ENCODE assay signal across 11 cellular contexts in the genomic region with DNA sequence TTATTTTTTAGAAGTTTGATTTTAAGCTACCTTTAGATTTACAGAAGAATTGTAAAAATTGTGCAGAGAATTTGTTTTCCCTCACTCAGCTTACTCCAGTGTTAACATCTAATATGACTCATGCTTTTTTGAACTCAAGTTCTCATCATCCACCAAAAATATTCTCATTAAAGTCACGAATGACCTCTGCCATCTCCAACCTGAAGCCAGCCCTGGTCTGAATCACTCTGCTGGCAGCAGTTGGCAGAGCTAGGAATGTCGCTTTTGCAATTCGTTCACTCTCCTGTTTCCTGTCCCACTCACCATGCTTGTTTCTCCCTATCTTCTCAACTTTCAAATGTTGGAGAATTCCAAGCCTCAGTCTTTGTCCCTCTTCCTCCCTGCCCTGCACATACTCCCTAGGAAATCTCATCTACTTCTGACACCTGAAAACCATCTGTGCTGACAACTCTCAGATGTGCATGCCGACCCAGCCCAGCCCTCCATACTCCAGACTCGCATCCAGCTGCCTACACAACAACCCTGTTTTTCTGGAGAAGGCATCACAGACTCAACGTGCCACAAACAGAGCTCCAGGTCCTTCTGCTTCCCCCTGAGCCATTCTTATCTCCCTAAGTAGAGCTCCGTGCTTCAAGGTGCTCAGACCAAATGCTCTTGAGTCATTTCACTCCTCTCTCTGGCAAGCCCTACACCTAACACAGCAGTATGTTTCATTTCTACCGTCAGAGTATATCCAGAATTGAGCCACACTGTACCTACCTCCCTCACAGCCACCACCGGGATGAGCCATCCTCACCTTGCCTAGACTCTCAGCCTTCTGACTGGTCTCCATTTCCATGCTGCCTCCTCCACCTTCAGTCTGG. TPM values are rescaled to one million over a fixed set of nuclear protein-coding genes. Genes with fewer than 3 reads are reported as not detected.
DNase-seq lines count a peak whose midpoint lies in the region; ATAC-seq and TF ChIP-seq lines count a peak whose summit lies in the region.
"Had no signal": no experiment of that assay in that cellular context is flagged by ENCODE, and none has a peak within 500 bp of the region (broad histone marks: within the 10 kb centered on the region; RNA-seq: fewer than 3 reads in every experiment).

No MANE protein-coding gene starts in this region.

- H2AFZ ChIP-seq in OCI-LY3 (ENCODE audit: low read depth, low read length) = no peak overlapping the region
- no peak overlapping the region for H2AFZ ChIP-seq in neuronal stem cell (ENCODE audit: low read length)

- intact Hi-C loops in A673 (cut with micrococcal nuclease; ENCODE audit: unreplicated experiment) = no loop called here

- no peaks in the 10 kb centered on the region for H3K36me3 ChIP-seq in BLaER1 treated with 17β-estradiol and CSF1 and Interleukin-3, amounts not matched to agents 10 nM and 100 nM
- H3K36me3 ChIP-seq in OCI-LY3 (replicated peaks; ENCODE audit: low read depth, low read length) = peaks cover 4% of the 10 kb centered on the region
- H3K36me3 ChIP-seq in A673 (ENCODE audit: insufficient read depth, low read length, poor library complexity, severe bottlenecking) = no peaks in the 10 kb centered on the region
- H3K36me3 ChIP-seq in neuronal stem cell (replicated peaks in 1 of 2; ENCODE audit: control insufficient read depth in 2 of 2, insufficient read depth in 2 of 2, low read length in 2 of 2) = no peaks in the 10 kb centered on the region
- H3K36me3 ChIP-seq: brain microvascular endothelial cell had no signal

- CTCF ChIA-PET in A673 (lab: Charles Lee) = interaction anchor here (0.6 kb wide), 1 partner anchor 235 kb away, joined by 3 read pairs; no protein-coding TSS in a partner anchor

- H3K23ac ChIP-seq in neuronal stem cell (ENCODE audit: low read depth, low read length, poor library complexity) = no peak overlapping the region

- no peak overlapping the region for H2BK120ac ChIP-seq in neuronal stem cell (ENCODE audit: low read depth, low read length)

- no peak overlapping the region for H3K18ac ChIP-seq in neuronal stem cell (ENCODE audit: low read length)

- no peaks in the 10 kb centered on the region for H4K20me1 ChIP-seq in BLaER1 treated with 17β-estradiol and CSF1 and Interleukin-3, amounts not matched to agents 10 nM and 100 nM
- no peaks in the 10 kb centered on the region for H4K20me1 ChIP-seq in OCI-LY3 (ENCODE audit: insufficient read depth, low read length)

- H3K4me2 ChIP-seq in BLaER1 treated with 17β-estradiol and CSF1 and Interleukin-3, amounts not matched to agents 10 nM and 100 nM = peak overlapping the region; percentile 81 to 94 (median 84)
- H3K4me2 ChIP-seq in OCI-LY3 (ENCODE audit: low read length) = peak overlapping the region; percentile 82
- H3K4me2 ChIP-seq in neuronal stem cell (ENCODE audit: insufficient read depth, low read length, poor library complexity, severe bottlenecking) = no peak overlapping the region

- BruUV-seq in A673 (replicated peaks; lab: Mats Ljungman, UMichigan) = no TSS peak

- H3K4me3 ChIP-seq in BLaER1 treated with 17β-estradiol and CSF1 and Interleukin-3, amounts not matched to agents 10 nM and 100 nM = peak overlapping the region in 8 of 10 experiments; percentile 42 to 65 (median 56); a peak in 16 of 20 replicates
- H3K4me3 ChIP-seq in OCI-LY3 (ENCODE audit: low read length) (peak overlapping the region; percentile 60), A673 (ENCODE audit: low read depth, low read length, poor library complexity, severe bottlenecking) (no peak overlapping the region), neuronal stem cell (ENCODE audit: low read length in 2 of 2) (no peak overlapping the region)

- H3K4ac ChIP-seq in neuronal stem cell (ENCODE audit: low read length) = no peak overlapping the region

- no peaks in the 10 kb centered on the region; a peak in 1 of 22 replicates for H3K9me3 ChIP-seq in BLaER1 treated with 17β-estradiol and CSF1 and Interleukin-3, amounts not matched to agents 10 nM and 100 nM (replicated peaks in 1 of 11)
- H3K9me3 ChIP-seq in OCI-LY3 (ENCODE audit: insufficient read depth, low read length) (0 out of 2 replicates have a peak, but pooled peaks cover 5% of the 10 kb centered on the region), A673 (ENCODE audit: low read depth, low read length, poor library complexity, severe bottlenecking) (no peaks in the 10 kb centered on the region), neuronal stem cell (replicated peaks in 1 of 2; ENCODE audit: control insufficient read depth in 2 of 2, insufficient read depth in 1 of 2, low read depth in 1 of 2, low read length in 2 of 2) (no peaks in the 10 kb centered on the region)
- H3K9me3 ChIP-seq: Caco-2 had no signal

- H3K79me1 ChIP-seq in neuronal stem cell (ENCODE audit: low read depth, low read length) = no peaks in the 10 kb centered on the region

- no peak overlapping the region for H2AK5ac ChIP-seq in neuronal stem cell (ENCODE audit: low read depth, low read length)

- H3K4me1 ChIP-seq in BLaER1 treated with 17β-estradiol and CSF1 and Interleukin-3, amounts not matched to agents 10 nM and 100 nM = peaks cover 79 to 97% (median 95%) of the 10 kb centered on the region in 10 experiments
- H3K4me1 ChIP-seq in OCI-LY3 (ENCODE audit: low read length) (peaks cover 79% of the 10 kb centered on the region), A673 (ENCODE audit: insufficient read depth, low read length, poor library complexity, severe bottlenecking) (peaks cover 28% of the 10 kb centered on the region), neuronal stem cell (ENCODE audit: control insufficient read depth in 2 of 2, insufficient read depth in 1 of 2, low read depth in 1 of 2, low read length in 2 of 2) (peaks cover 5 to 18% of the 10 kb centered on the region in 2 donors)
- H3K4me1 ChIP-seq: Caco-2 had no signal

- H2BK15ac ChIP-seq in neuronal stem cell (ENCODE audit: low read length) = no peak overlapping the region

- H4K8ac ChIP-seq in neuronal stem cell (ENCODE audit: low read depth, low read length) = no peak overlapping the region

- peaks cover 23 to 46% (median 32%) of the 10 kb centered on the region in 11 experiments; a peak in 21 of 22 replicates for H3K27me3 ChIP-seq in BLaER1 treated with 17β-estradiol and CSF1 and Interleukin-3, amounts not matched to agents 10 nM and 100 nM
- no peaks in the 10 kb centered on the region for H3K27me3 ChIP-seq in OCI-LY3 (ENCODE audit: low read depth, low read length)
- H3K27me3 ChIP-seq in A673 (replicated peaks; ENCODE audit: insufficient read depth, low read depth, low read length, poor library complexity) = peaks cover 5% of the 10 kb centered on the region
- no peaks in the 10 kb centered on the region for H3K27me3 ChIP-seq in neuronal stem cell (ENCODE audit: control insufficient read depth in 3 of 3, insufficient read depth in 3 of 3, low read depth in 1 of 3, low read length in 3 of 3)
- H3K27me3 ChIP-seq: brain microvascular endothelial cell had no signal

- H2BK5ac ChIP-seq in neuronal stem cell (ENCODE audit: low read length) = no peak overlapping the region

- WGBS in neuronal stem cell (ENCODE audit: extremely low coverage in 2 of 2, insufficient read length in 2 of 2, insufficient replicate concordance in 1 of 2), 2 donors = no CpG with 5 or more reads among the region's 9 CpGs

- no peaks in the 10 kb centered on the region for H3K79me2 ChIP-seq in OCI-LY3 (ENCODE audit: low read length)

- POLR2A ChIA-PET in A673 (lab: Charles Lee; ENCODE audit: low non-redundant PET) = no interaction called here

- peak; percentile 35 for ATAC-seq in GM21786 (IDR thresholded peaks at IDR 0.05; ENCODE audit: unreplicated experiment)

- no peak for TF ChIP-seq CTCF in OCI-LY3 (IDR thresholded peaks at IDR 0.05; ENCODE audit: low read depth, low read length)
- no peak for TF ChIP-seq CTCF in A673 (conservative IDR thresholded peaks at IDR 0.05; ENCODE audit: low read depth, low read length)

- no peak overlapping the region for H3K14ac ChIP-seq in neuronal stem cell (ENCODE audit: low read length)

- H3K9ac ChIP-seq in BLaER1 treated with 17β-estradiol and CSF1 and Interleukin-3, amounts not matched to agents 10 nM and 100 nM = peak overlapping the region in 8 of 11 experiments; percentile 21 to 70 (median 50); a peak in 13 of 22 replicates
- H3K9ac ChIP-seq in OCI-LY3 (ENCODE audit: low read length) (peak overlapping the region; percentile 47; the same call in 1 of the 2 replicates), neuronal stem cell (ENCODE audit: low read depth, low read length, poor library complexity) (no peak overlapping the region)

- DNase-seq in glomerular visceral epithelial cell (ENCODE audit: extremely low spot score) = peak; percentile 47
- DNase-seq in A673 (ENCODE audit: low spot score) = no peak
- DNase-seq in effector CD4-positive, alpha-beta T cell = no peak
- no peak for DNase-seq in neuronal stem cell (ENCODE audit: low spot score)
- no peak for DNase-seq in substantia nigra (lab: John Stamatoyannopoulos, UW)
- DNase-seq: brain microvascular endothelial cell, Caco-2, erythroblast had no signal

- H2BK12ac ChIP-seq in neuronal stem cell (ENCODE audit: low read length) = no peak overlapping the region

- H3K27ac ChIP-seq in BLaER1 treated with 17β-estradiol and CSF1 and Interleukin-3, amounts not matched to agents 10 nM and 100 nM = peak overlapping the region in 5 of 11 experiments; percentile 20 to 73 (median 36); a peak in 7 of 22 replicates
- H3K27ac ChIP-seq in OCI-LY3 (ENCODE audit: low read length) = peak overlapping the region; percentile 56; the same call in 1 of the 2 replicates
- H3K27ac ChIP-seq in A673 (ENCODE audit: low read depth, low read length, poor library complexity, severe bottlenecking) = no peak overlapping the region
- no peak overlapping the region for H3K27ac ChIP-seq in neuronal stem cell (replicated peaks; ENCODE audit: low read length)
- H3K27ac ChIP-seq in substantia nigra (ENCODE audit: low read depth, low read length, poor library complexity, severe bottlenecking) = no peak overlapping the region
- H3K27ac ChIP-seq: brain microvascular endothelial cell had no signal

- H4K91ac ChIP-seq in neuronal stem cell (ENCODE audit: low read depth, low read length, poor library complexity) = no peak overlapping the region

RNA-seq across cellular contexts. Expression of a gene that starts 24.9 kb away (rescaled TPM):
- not detected in 2 replicates for total RNA-seq in A673 (2021)
- not detected for polyA plus RNA-seq in neuronal stem cell (2013, experiment 1 of 2)
- polyA plus RNA-seq in neuronal stem cell (2013, experiment 2 of 2) = not detected
- total RNA-seq: Caco-2 had no signal

Comparison
In these comparisons a context has a peak if more than half of its experiments do, and no peak if none do; other contexts are left out.
1. H3K4me3 ChIP-seq: peak in BLaER1 treated with 17β-estradiol and CSF1 and Interleukin-3, amounts not matched to agents 10 nM and 100 nM (8 of 10) and OCI-LY3 (single experiment); none in A673 (single experiment) and neuronal stem cell (0 of 2).